Comparison of ENCODE assay signal across 8 cellular contexts in genomic region chr7:108016841-108017775, GRCh38. TPM values are rescaled to one million over a fixed set of nuclear protein-coding genes. Genes with fewer than 3 reads are reported as not detected.
DNase-seq lines count a peak whose midpoint lies in the region; ATAC-seq and TF ChIP-seq lines count a peak whose summit lies in the region.

No MANE protein-coding gene starts in this region.

- H3K4me3 ChIP-seq in DND-41 (ENCODE audit: low read depth in 1 of 2, low read length in 2 of 2) (no peak overlapping the region), SU-DHL-6 (ENCODE audit: insufficient read depth, low read length, poor library complexity, severe bottlenecking) (no peak overlapping the region), hepatocyte (no peak overlapping the region)
- no peak overlapping the region for H3K4me3 ChIP-seq in effector memory CD4-positive, alpha-beta T cell (ENCODE audit: insufficient read depth, low read depth, low read length, poor library complexity, severe bottlenecking)

- H4K20me1 ChIP-seq in DND-41 (ENCODE audit: insufficient read depth, low read length) (no peaks in the 10 kb centered on the region), SU-DHL-6 (ENCODE audit: low read depth, low read length) (no peaks in the 10 kb centered on the region), hepatocyte (ENCODE audit: insufficient read depth, poor library complexity, severe bottlenecking) (no peaks in the 10 kb centered on the region)

- ATAC-seq in DND-41 (ENCODE audit: insufficient read depth, low read depth) (peak; percentile 59; the same call in 1 of the 3 replicates), GM18511 (IDR thresholded peaks at IDR 0.05; ENCODE audit: unreplicated experiment) (no peak)

- H3K9ac ChIP-seq in DND-41 (ENCODE audit: low read depth, low read length) (no peak overlapping the region), SU-DHL-6 (ENCODE audit: low read length) (no peak overlapping the region)

- WGBS in hepatocyte (ENCODE audit: low lambda C conversion rate, missing lambda C conversion rate), result 32% methylated on average over 2 of the region's 2 CpGs

- H3K9me2 ChIP-seq in SU-DHL-6 (replicated peaks; ENCODE audit: insufficient read depth, low read length) (no peaks in the 10 kb centered on the region), hepatocyte (replicated peaks; ENCODE audit: insufficient read depth) (no peaks in the 10 kb centered on the region)

- H3K4me2 ChIP-seq in DND-41 (ENCODE audit: insufficient read depth, low read length), result no peak overlapping the region
- H3K4me2 ChIP-seq in SU-DHL-6 (ENCODE audit: low read depth, low read length, poor library complexity, severe bottlenecking), result no peak overlapping the region
- H3K4me2 ChIP-seq in hepatocyte, result no peak overlapping the region

- H3K27ac ChIP-seq in DND-41 (ENCODE audit: low read length) (no peak overlapping the region), SU-DHL-6 (ENCODE audit: low read depth, low read length) (no peak overlapping the region), hepatocyte (no peak overlapping the region)
- no peak overlapping the region for H3K27ac ChIP-seq in effector memory CD4-positive, alpha-beta T cell (ENCODE audit: insufficient read depth, low read length, poor library complexity, severe bottlenecking)

- no peaks in the 10 kb centered on the region for H3K9me3 ChIP-seq in DND-41 (ENCODE audit: insufficient read depth, low read length, severe bottlenecking)
- H3K9me3 ChIP-seq in SU-DHL-6 (ENCODE audit: insufficient read depth, low read length), result no peaks in the 10 kb centered on the region
- H3K9me3 ChIP-seq in hepatocyte (ENCODE audit: low read depth), result no peaks in the 10 kb centered on the region
- no peaks in the 10 kb centered on the region for H3K9me3 ChIP-seq in effector memory CD4-positive, alpha-beta T cell (ENCODE audit: control insufficient read depth, low read length)

- DNase-seq in DND-41 (no peak), HT-29 (ENCODE audit: low spot score) (peak; percentile 69), hepatocyte (ENCODE audit: low spot score) (peak; percentile 38), amygdala (lab: John Stamatoyannopoulos, UW) (no peak), GOT3 (lab: John Stamatoyannopoulos, UW) (no peak)
- DNase-seq in effector memory CD4-positive, alpha-beta T cell, result no peak

- no peaks in the 10 kb centered on the region for H3K4me1 ChIP-seq in DND-41 (ENCODE audit: insufficient read depth, low read length)
- H3K4me1 ChIP-seq in hepatocyte (ENCODE audit: insufficient read depth), result peaks cover 22% of the 10 kb centered on the region
- no peaks in the 10 kb centered on the region for H3K4me1 ChIP-seq in effector memory CD4-positive, alpha-beta T cell (ENCODE audit: control insufficient read depth, insufficient read depth, low read length, poor library complexity, severe bottlenecking)

- no peak overlapping the region for H2AFZ ChIP-seq in DND-41 (ENCODE audit: low read depth, low read length)
- H2AFZ ChIP-seq in SU-DHL-6 (ENCODE audit: low read depth, low read length, severe bottlenecking), result no peak overlapping the region
- H2AFZ ChIP-seq in hepatocyte, result no peak overlapping the region

- peak; percentile 41 for TF ChIP-seq CTCF in DND-41 (IDR thresholded peaks at IDR 0.05; ENCODE audit: borderline replicate concordance, extremely low read depth, low read length, poor library complexity, severe bottlenecking)
- peak; percentile 18 for TF ChIP-seq CTCF in SU-DHL-6 (IDR thresholded peaks at IDR 0.05; ENCODE audit: insufficient read depth, low read length, poor library complexity, severe bottlenecking)
- TF ChIP-seq CTCF in hepatocyte (IDR thresholded peaks at IDR 0.05; ENCODE audit: poor library complexity), result peak; percentile 42

- no peaks in the 10 kb centered on the region for H3K79me2 ChIP-seq in DND-41 (ENCODE audit: insufficient read depth, low read length)
- no peaks in the 10 kb centered on the region for H3K79me2 ChIP-seq in SU-DHL-6 (ENCODE audit: insufficient read depth, low read length)
- no peaks in the 10 kb centered on the region for H3K79me2 ChIP-seq in hepatocyte

- no peaks in the 10 kb centered on the region for H3F3A ChIP-seq in SU-DHL-6 (ENCODE audit: insufficient read depth)

- no peaks in the 10 kb centered on the region for H3K27me3 ChIP-seq in DND-41 (ENCODE audit: insufficient read depth, low read length, poor library complexity)
- no peaks in the 10 kb centered on the region for H3K27me3 ChIP-seq in SU-DHL-6 (ENCODE audit: low read length)
- no peaks in the 10 kb centered on the region for H3K27me3 ChIP-seq in hepatocyte
- no peaks in the 10 kb centered on the region for H3K27me3 ChIP-seq in effector memory CD4-positive, alpha-beta T cell (replicated peaks; ENCODE audit: control insufficient read depth, insufficient read depth, low read length, poor library complexity, severe bottlenecking)

- H3K36me3 ChIP-seq in DND-41 (ENCODE audit: insufficient read depth, low read length) (no peaks in the 10 kb centered on the region), SU-DHL-6 (ENCODE audit: low read length) (no peaks in the 10 kb centered on the region), hepatocyte (replicated peaks; ENCODE audit: insufficient read depth, low read depth) (no peaks in the 10 kb centered on the region)
- H3K36me3 ChIP-seq in effector memory CD4-positive, alpha-beta T cell (ENCODE audit: control insufficient read depth, insufficient read depth, low read length), result no peaks in the 10 kb centered on the region

RNA-seq across cellular contexts. Expression of gene LAMB1, which starts 14.1 kb away (rescaled TPM):
- 29.4 and 46.6 TPM in 2 replicates for total RNA-seq in HT-29 (2014; rRNA removed; shearing (Covaris generic))
- 323 and 355 TPM in 2 replicates for total RNA-seq in hepatocyte
- polyA plus RNA-seq in hepatocyte, result 284 and 329 TPM in 2 replicates

Comparison
In these comparisons a context has a peak if more than half of its experiments do, and no peak if none do; other contexts are left out.
1. DNase-seq: peak in HT-29 (single experiment) and hepatocyte (single experiment); none in DND-41 (single experiment), amygdala (0 of 56), GOT3 (single experiment) and effector memory CD4-positive, alpha-beta T cell (0 of 3).
2. Peak in every context shown above with its lines, with median percentiles within 50 percentile points of each other: CTCF ChIP-seq.